In the genomic region with DNA sequence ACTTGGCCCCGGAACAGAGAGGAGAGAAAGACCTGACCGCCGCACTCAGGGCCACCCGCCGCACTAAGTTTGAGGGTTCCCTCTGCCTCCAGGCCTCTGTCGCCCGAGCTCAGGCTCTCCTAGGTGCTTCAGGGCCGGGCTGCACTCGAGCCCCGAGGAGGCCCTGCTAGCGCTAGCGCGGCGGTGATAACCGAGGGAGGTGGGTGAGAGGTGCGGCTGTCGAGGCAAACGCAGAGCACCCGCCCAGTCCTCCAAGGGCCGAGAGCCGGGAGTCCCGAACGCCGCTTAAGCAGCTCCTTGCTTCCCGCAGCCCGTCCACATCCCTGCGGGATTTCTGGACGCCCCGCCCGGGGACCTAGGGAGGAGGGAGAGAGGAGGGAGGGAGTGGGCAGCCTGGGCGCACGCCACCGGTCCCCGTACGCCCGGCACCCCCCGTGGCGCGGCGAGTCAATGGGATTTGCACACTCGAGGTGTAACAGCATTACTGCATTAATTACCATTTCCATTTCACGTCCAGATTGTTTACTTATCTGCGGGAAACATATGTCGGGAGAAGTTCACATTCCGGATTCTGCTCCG, we compare ENCODE assay signal across 11 cellular contexts. TPM values are rescaled to one million over a fixed set of nuclear protein-coding genes. Genes with fewer than 3 reads are reported as not detected.
A peak's percentile ranks its signal among the peaks of the same experiment; 100 is the strongest.
DNase-seq lines count a peak whose midpoint lies in the region; ATAC-seq and TF ChIP-seq lines count a peak whose summit lies in the region.
"Had no signal": no experiment of that assay in that cellular context is flagged by ENCODE, and none has a peak within 500 bp of the region (broad histone marks: within the 10 kb centered on the region; RNA-seq: fewer than 3 reads in every experiment).

No MANE protein-coding gene starts in this region.

- H3K36me3 Mint-ChIP-seq in naive thymus-derived CD4-positive, alpha-beta T cell, result peaks cover 0 to 6% (median 0%) of the 10 kb centered on the region in 5 donors

- intact Hi-C loops in Right ventricle myocardium inferior (cut with DNase I), result no loop called here
- intact Hi-C loops in dorsolateral prefrontal cortex (cut with DNase I), result no loop called here
- intact Hi-C loops in naive thymus-derived CD4-positive, alpha-beta T cell (cut with micrococcal nuclease), result no loop called here
- intact Hi-C loops in upper lobe of right lung (cut with DNase I), result no loop called here

- no peak for TF ChIP-seq CTCF in right atrium auricular region (IDR thresholded peaks at IDR 0.05)
- no peak for TF ChIP-seq CTCF in dorsolateral prefrontal cortex (IDR thresholded peaks at IDR 0.05 in 54 of 56, conservative IDR thresholded peaks at IDR 0.05 in 2 of 56; ENCODE audit: low read depth in 1 of 56, partially characterized antibody in 56 of 56)
- no peak for TF ChIP-seq CTCF in upper lobe of right lung (IDR thresholded peaks at IDR 0.05)
- TF ChIP-seq CTCF in MM.1S (IDR thresholded peaks at IDR 0.05; ENCODE audit: low read length), result no peak

- DNase-seq in Right ventricle myocardium inferior (ENCODE audit: missing footprints), result peak; percentile 46
- DNase-seq in right atrium auricular region (ENCODE audit: low spot score), result no peak
- DNase-seq in dorsolateral prefrontal cortex, result no peak
- peak in 1 of 9 donors; percentile 21 for DNase-seq in naive thymus-derived CD4-positive, alpha-beta T cell
- DNase-seq in upper lobe of right lung, result no peak
- DNase-seq in MM.1S, result no peak
- DNase-seq in GOT3 (lab: John Stamatoyannopoulos, UW), result no peak
- DNase-seq in stimulated activated naive CD4-positive, alpha-beta T cell treated with Interleukin-2 at 50 U/mL for 16 hours (lab: John Stamatoyannopoulos, UW), result no peak
- DNase-seq: KG1, NCI-H69 had no signal

- H3K9me2 ChIP-seq in MM.1S (replicated peaks; ENCODE audit: insufficient read depth, low read length), result no peaks in the 10 kb centered on the region

- peak overlapping the region in 6 of 10 donors; percentile 13 to 72 (median 54) for H3K4me3 Mint-ChIP-seq in naive thymus-derived CD4-positive, alpha-beta T cell

- H3K9me3 ChIP-seq in right atrium auricular region, result no peaks in the 10 kb centered on the region
- no peaks in the 10 kb centered on the region for H3K9me3 ChIP-seq in naive thymus-derived CD4-positive, alpha-beta T cell (ENCODE audit: control insufficient read depth in 2 of 3, low read length in 3 of 3)
- H3K9me3 ChIP-seq in upper lobe of right lung, result no peaks in the 10 kb centered on the region
- no peaks in the 10 kb centered on the region for H3K9me3 ChIP-seq in MM.1S (replicated peaks; ENCODE audit: insufficient read depth, low read length)

- H3K4me1 ChIP-seq in right atrium auricular region (peaks cover 0 to 41% of the 10 kb centered on the region in 2 donors), upper lobe of right lung (peaks cover 18% of the 10 kb centered on the region), MM.1S (ENCODE audit: low read length) (no peaks in the 10 kb centered on the region)
- peaks cover 0 to 3% of the 10 kb centered on the region in 2 donors for H3K4me1 ChIP-seq in naive thymus-derived CD4-positive, alpha-beta T cell (ENCODE audit: control insufficient read depth in 2 of 2, insufficient read depth in 2 of 2, low read length in 2 of 2)

- ATAC-seq in Right ventricle myocardium inferior, result no peak
- ATAC-seq in naive thymus-derived CD4-positive, alpha-beta T cell, result no peak
- ATAC-seq in upper lobe of right lung, result peak; percentile 53

- H3K9ac ChIP-seq in MM.1S (ENCODE audit: low read length), result no peak overlapping the region

- H3K9me3 Mint-ChIP-seq in naive thymus-derived CD4-positive, alpha-beta T cell, result peaks cover 0 to 7% (median 0%) of the 10 kb centered on the region in 11 donors

- no peaks in the 10 kb centered on the region for H3F3A ChIP-seq in MM.1S (ENCODE audit: insufficient read depth, low read length)

- H3K27ac ChIP-seq in right atrium auricular region, result no peak overlapping the region
- H3K27ac ChIP-seq in dorsolateral prefrontal cortex, result no peak overlapping the region
- H3K27ac ChIP-seq in naive thymus-derived CD4-positive, alpha-beta T cell (ENCODE audit: low read depth, low read length), result no peak overlapping the region
- no peak overlapping the region for H3K27ac ChIP-seq in upper lobe of right lung
- H3K27ac ChIP-seq in MM.1S (ENCODE audit: low read length), result no peak overlapping the region

- peaks cover 4 to 21% (median 14%) of the 10 kb centered on the region in 7 donors for H3K4me1 Mint-ChIP-seq in naive thymus-derived CD4-positive, alpha-beta T cell

- no peak overlapping the region for H3K4me2 ChIP-seq in MM.1S (ENCODE audit: low read depth, low read length)

- CTCF ChIA-PET in naive thymus-derived CD4-positive, alpha-beta T cell (lab: Charles Lee), result no interaction called here

- peaks cover 68 to 97% (median 85%) of the 10 kb centered on the region in 5 donors for H3K27me3 Mint-ChIP-seq in naive thymus-derived CD4-positive, alpha-beta T cell

- H3K27ac Mint-ChIP-seq in naive thymus-derived CD4-positive, alpha-beta T cell, result peak overlapping the region in 1 of 9 donors; percentile 49

- POLR2A ChIA-PET in naive thymus-derived CD4-positive, alpha-beta T cell (lab: Charles Lee), result no interaction called here

- no peaks in the 10 kb centered on the region for H3K79me2 ChIP-seq in MM.1S (ENCODE audit: low read length)

- H3K4me3 ChIP-seq in right atrium auricular region (peak overlapping the region in 1 of 2 donors; percentile 26), dorsolateral prefrontal cortex (peak overlapping the region in 54 of 59 donors; percentile 4 to 64 (median 35)), upper lobe of right lung (peak overlapping the region; percentile 19), MM.1S (ENCODE audit: low read length) (no peak overlapping the region)
- H3K4me3 ChIP-seq in naive thymus-derived CD4-positive, alpha-beta T cell (ENCODE audit: low read length), result no peak overlapping the region

- peaks cover 12 to 44% of the 10 kb centered on the region in 2 donors for H3K27me3 ChIP-seq in right atrium auricular region
- H3K27me3 ChIP-seq in dorsolateral prefrontal cortex, result peaks cover 36 to 99% (median 84%) of the 10 kb centered on the region in 45 donors
- peaks cover 3 to 20% of the 10 kb centered on the region in 2 donors for H3K27me3 ChIP-seq in naive thymus-derived CD4-positive, alpha-beta T cell (ENCODE audit: control insufficient read depth in 2 of 2, insufficient read depth in 2 of 2, low read length in 2 of 2)
- H3K27me3 ChIP-seq in upper lobe of right lung, result peaks cover 100% of the 10 kb centered on the region
- peaks cover 23% of the 10 kb centered on the region for H3K27me3 ChIP-seq in MM.1S (replicated peaks; ENCODE audit: insufficient read depth, low read length)

- H3K36me3 ChIP-seq in right atrium auricular region (no peaks in the 10 kb centered on the region), upper lobe of right lung (no peaks in the 10 kb centered on the region), MM.1S (replicated peaks; ENCODE audit: insufficient read depth, low read length) (no peaks in the 10 kb centered on the region)
- no peaks in the 10 kb centered on the region for H3K36me3 ChIP-seq in naive thymus-derived CD4-positive, alpha-beta T cell (ENCODE audit: control insufficient read depth in 2 of 3, insufficient read depth in 3 of 3, low read length in 3 of 3)

- H2AFZ ChIP-seq in MM.1S (ENCODE audit: low read length), result no peak overlapping the region

- H4K20me1 ChIP-seq in MM.1S (ENCODE audit: insufficient read depth, low read length), result no peaks in the 10 kb centered on the region

RNA-seq across cellular contexts. Expression of a gene that starts 6.8 kb away (rescaled TPM):
- total RNA-seq in Right ventricle myocardium inferior, result not detected
- total RNA-seq in right atrium auricular region, result not detected
- total RNA-seq in dorsolateral prefrontal cortex, result not detected
- total RNA-seq in naive thymus-derived CD4-positive, alpha-beta T cell, result not detected
- polyA plus RNA-seq in naive thymus-derived CD4-positive, alpha-beta T cell, result not detected
- not detected for total RNA-seq in upper lobe of right lung
- total RNA-seq: posterior vena cava had no signal

Comparison
In these comparisons a context has a peak if more than half of its experiments do, and no peak if none do; other contexts are left out.
1. H3K4me3 ChIP-seq: peak in dorsolateral prefrontal cortex (54 of 59) and upper lobe of right lung (single experiment); none in naive thymus-derived CD4-positive, alpha-beta T cell (single experiment) and MM.1S (single experiment).